9 cellular contexts compared by ENCODE assay signal in genomic region chr10:79149662-79150443, GRCh38.
DNase-seq lines count a peak whose midpoint lies in the region; ATAC-seq, FAIRE-seq and TF ChIP-seq lines count a peak whose summit lies in the region.
"Had no signal": no experiment of that assay in that cellular context is flagged by ENCODE, and none has a peak within 500 bp of the region (broad histone marks: within the 10 kb centered on the region; RNA-seq: fewer than 3 reads in every experiment).

No MANE protein-coding gene starts in this region.

- H3K9me3 ChIP-seq in adrenal gland (replicated peaks in 1 of 3) = no peaks in the 10 kb centered on the region

- peaks cover 86 to 100% of the 10 kb centered on the region in 2 donors for H3K4me1 ChIP-seq in adrenal gland (replicated peaks in 1 of 2)

- peak overlapping the region; percentile 79 to 96 (median 89) for H3K27ac ChIP-seq in adrenal gland
- H3K27ac ChIP-seq: VCaP had no signal

- ATAC-seq in HG02884 (IDR thresholded peaks at IDR 0.05; ENCODE audit: unreplicated experiment) (peak; percentile 75), GM18873 (IDR thresholded peaks at IDR 0.05; ENCODE audit: low FRiP score, unreplicated experiment) (no peak), HG03565 (IDR thresholded peaks at IDR 0.05; ENCODE audit: unreplicated experiment) (no peak)

- H3K27me3 ChIP-seq in adrenal gland = no peaks in the 10 kb centered on the region

- no peak for TF ChIP-seq CTCF in adrenal gland (IDR thresholded peaks at IDR 0.05)

- no peak for TF ChIP-seq POLR2A in adrenal gland (IDR thresholded peaks at IDR 0.05)

- FAIRE-seq in GM18507 (lab: Jason Lieb, UNC) = peak; percentile 56

- DNase-seq in GM18507 (ENCODE audit: extremely low spot score, insufficient read length, low read depth) (peak; percentile 38), RKO (ENCODE audit: low spot score) (peak; percentile 11), adrenal gland (peak; percentile 75 to 94 (median 90)), iris pigment epithelial cell (ENCODE audit: low read depth) (peak; percentile 59)
- DNase-seq in stimulated activated CD4-positive, alpha-beta T cell treated with anti-CD3 and anti-CD28 coated beads, Interleukin-15, amount 100 ng/mL, for 24 hours = peak; percentile 60

- no peaks in the 10 kb centered on the region for H3K36me3 ChIP-seq in adrenal gland (replicated peaks in 1 of 2)

- H3K4me3 ChIP-seq in adrenal gland = no peak overlapping the region

- 14 to 32% (median 24%) methylated on average over 7 to 27 of the region's 27 CpGs for WGBS in adrenal gland, 4 donors

- intact Hi-C loops in adrenal gland (cut with DNase I) = no loop called here

Comparison
In these comparisons a context has a peak if more than half of its experiments do, and no peak if none do; other contexts are left out.
1. DNase-seq: peak in every context shown above with its lines; median percentile 90 in adrenal gland; 60 in stimulated activated CD4-positive, alpha-beta T cell treated with anti-CD3 and anti-CD28 coated beads, Interleukin-15, amount 100 ng/mL, for 24 hours; 59 in iris pigment epithelial cell; 38 in GM18507; 11 in RKO.